5 cellular contexts compared by ENCODE assay signal in the genomic region with DNA sequence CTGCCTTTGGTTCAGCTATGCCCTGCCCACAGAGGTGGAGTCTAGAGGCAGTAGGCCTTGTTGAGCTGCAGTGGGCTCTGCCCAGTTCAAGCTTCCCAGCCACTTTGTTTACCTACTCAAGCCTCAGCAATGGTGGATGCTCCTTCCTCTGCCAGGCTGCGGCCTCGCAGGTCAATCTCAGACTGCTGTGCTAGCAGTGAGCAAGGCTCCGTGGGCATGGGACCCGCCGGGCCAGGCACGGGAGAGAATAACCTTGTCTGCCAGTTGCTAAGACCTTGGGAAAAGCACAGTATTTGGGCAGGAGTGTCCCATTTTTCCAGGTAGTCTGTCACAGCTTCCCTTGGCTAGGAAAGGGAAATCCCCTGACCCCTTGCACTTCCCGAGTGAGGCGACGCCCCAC.
DNase-seq lines count a peak whose midpoint lies in the region; ATAC-seq, FAIRE-seq and TF ChIP-seq lines count a peak whose summit lies in the region.
"Not testable (repeated sequence)": the region's sequence is repeated elsewhere in the genome, so short reads cannot be mapped to it uniquely, and the experiment has no call there.

No MANE protein-coding gene starts in this region.

- ATAC-seq in HepG2: not testable (repeated sequence)

- not testable (repeated sequence) for TF ChIP-seq POLR2A in esophagus muscularis mucosa (IDR thresholded peaks at IDR 0.05; ENCODE audit: low read depth); HepG2 (IDR thresholded peaks at IDR 0.05; ENCODE audit: insufficient read depth in 1 of 2, low read depth in 2 of 2, low read length in 2 of 2); prostate gland (IDR thresholded peaks at IDR 0.05)

- not testable (repeated sequence) for H3K79me2 ChIP-seq in HepG2 (ENCODE audit: insufficient read depth, low read length)

- BruUV-seq in HepG2 (replicated peaks; lab: Mats Ljungman, UMichigan): not testable (repeated sequence)

- H2AFZ ChIP-seq in HepG2 (ENCODE audit: low read length): not testable (repeated sequence)

- peak; percentile 70 for DNase-seq in chondrocyte (ENCODE audit: low spot score)
- peak; percentile 7 for DNase-seq in esophagus muscularis mucosa (ENCODE audit: extremely low spot score)
- DNase-seq in HepG2 (ENCODE audit: low spot score); prostate gland (ENCODE audit: low spot score): not testable (repeated sequence)

- H3K9me3 Mint-ChIP-seq in chondrocyte (ENCODE audit: low read depth): peaks cover 40% of the 10 kb centered on the region

- H3K27me3 ChIP-seq in esophagus muscularis mucosa; HepG2 (ENCODE audit: control insufficient read depth in 1 of 2, insufficient read depth in 2 of 2, low read length in 2 of 2); prostate gland (replicated peaks; ENCODE audit: insufficient read depth): not testable (repeated sequence)

- H3K4me1 ChIP-seq in esophagus muscularis mucosa; HepG2 (ENCODE audit: insufficient read depth, low read length); prostate gland (replicated peaks): not testable (repeated sequence)

- not testable (repeated sequence) for H3K4me1 Mint-ChIP-seq in chondrocyte (ENCODE audit: low read depth)

- not testable (repeated sequence) for H3K4me2 ChIP-seq in HepG2 (ENCODE audit: low read depth, low read length)

- not testable (repeated sequence) for H3K27me3 Mint-ChIP-seq in chondrocyte (ENCODE audit: low read depth)

- CTCF ChIA-PET in HepG2 (lab: Yijun Ruan, JAX; ENCODE audit: low intra/inter-chr PET ratio, low total read pairs): not testable (repeated sequence)

- not testable (repeated sequence) for TF ChIP-seq RAD21 in HepG2 (CRISPR knock-in tag; IDR thresholded peaks at IDR 0.05)

- not testable (repeated sequence) for TF ChIP-seq EP300 in esophagus muscularis mucosa (IDR thresholded peaks at IDR 0.05); HepG2 (IDR thresholded peaks at IDR 0.05; ENCODE audit: low read depth in 2 of 2, low read length in 2 of 2); HepG2 (CRISPR knock-in tag; IDR thresholded peaks at IDR 0.05; ENCODE audit: borderline replicate concordance)

- intact Hi-C loops in esophagus muscularis mucosa (cut with DNase I); HepG2 (cut with micrococcal nuclease; ENCODE audit: unreplicated experiment); prostate gland (cut with DNase I): not testable (repeated sequence)

- WGBS in esophagus muscularis mucosa: 98% methylated on average over 5 of the region's 9 CpGs
- WGBS in HepG2 (ENCODE audit: low lambda C conversion rate): 56% methylated on average over 6 of the region's 9 CpGs
- WGBS in prostate gland: 99% methylated on average over 9 of the region's 9 CpGs

- H3K4me3 Mint-ChIP-seq in chondrocyte (ENCODE audit: unreplicated experiment): not testable (repeated sequence)

- H3K36me3 Mint-ChIP-seq in chondrocyte (ENCODE audit: low read depth): peaks cover 15% of the 10 kb centered on the region

- H3K27ac Mint-ChIP-seq in chondrocyte (ENCODE audit: unreplicated experiment): not testable (repeated sequence)

- H3K36me3 ChIP-seq in esophagus muscularis mucosa; HepG2 (replicated peaks in 1 of 2; ENCODE audit: control insufficient read depth in 1 of 2, insufficient read depth in 2 of 2, low read length in 2 of 2); prostate gland: not testable (repeated sequence)

- in situ Hi-C loops in HepG2 (cut with HindIII; ENCODE audit: extremely low pct_ligation_motif_present, low pct_unique_long_range_greater_than_20kb): not testable (repeated sequence)

- H3K9me3 ChIP-seq in esophagus muscularis mucosa (peaks cover 0 to 18% (median 0%) of the 10 kb centered on the region in 4 donors), HepG2 (ENCODE audit: low read length) (peaks cover 11% of the 10 kb centered on the region; the same call in 1 of the 2 replicates)
- not testable (repeated sequence) for H3K9me3 ChIP-seq in prostate gland

- H3K27ac ChIP-seq in C4-2B (peak overlapping the region; percentile 1; the same call in 1 of the 2 replicates), prostate gland (peak overlapping the region; percentile 68 to 85)
- H3K27ac ChIP-seq in esophagus muscularis mucosa (replicated peaks in 1 of 4); HepG2 (ENCODE audit: extremely low read length, insufficient read depth, low read length): not testable (repeated sequence)

- POLR2A ChIA-PET in HepG2 (lab: Yijun Ruan, JAX): not testable (repeated sequence)

- not testable (repeated sequence) for H3K4me3 ChIP-seq in esophagus muscularis mucosa; HepG2 (replicated peaks in 1 of 3; ENCODE audit: insufficient read depth in 1 of 3, low read depth in 2 of 3, low read length in 3 of 3); prostate gland

- not testable (repeated sequence) for H3K9ac ChIP-seq in HepG2 (ENCODE audit: insufficient read depth, low read depth, low read length)

- FAIRE-seq in HepG2 (lab: Jason Lieb, UNC): not testable (repeated sequence)

- not testable (repeated sequence) for TF ChIP-seq CTCF in C4-2B (conservative IDR thresholded peaks at IDR 0.05); chondrocyte (IDR thresholded peaks at IDR 0.05); esophagus muscularis mucosa (IDR thresholded peaks at IDR 0.05); HepG2 (CRISPR knock-in tag; IDR thresholded peaks at IDR 0.05); prostate gland (IDR thresholded peaks at IDR 0.05)

- H4K20me1 ChIP-seq in HepG2 (ENCODE audit: insufficient read depth, low read length): not testable (repeated sequence)

TF ChIP-seq in HepG2, 621 proteins besides CTCF, POLR2A, EP300 and RAD21:
- TF ChIP-seq ZNF891 (CRISPR knock-in tag; IDR thresholded peaks at IDR 0.05): 0 out of 2 replicates have a peak, but pooled peaks have one; percentile 32
